In genomic region chr16:1782408-1783247, GRCh38 we compare ENCODE assay signal across 8 cellular contexts. TPM values are rescaled to one million over a fixed set of nuclear protein-coding genes. Genes with fewer than 3 reads are reported as not detected.
A peak's percentile ranks its signal among the peaks of the same experiment; 100 is the strongest.
DNase-seq lines count a peak whose midpoint lies in the region; ATAC-seq and TF ChIP-seq lines count a peak whose summit lies in the region.

A gene with protein sequence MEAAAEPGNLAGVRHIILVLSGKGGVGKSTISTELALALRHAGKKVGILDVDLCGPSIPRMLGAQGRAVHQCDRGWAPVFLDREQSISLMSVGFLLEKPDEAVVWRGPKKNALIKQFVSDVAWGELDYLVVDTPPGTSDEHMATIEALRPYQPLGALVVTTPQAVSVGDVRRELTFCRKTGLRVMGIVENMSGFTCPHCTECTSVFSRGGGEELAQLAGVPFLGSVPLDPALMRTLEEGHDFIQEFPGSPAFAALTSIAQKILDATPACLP (plus strand): TSS chr16:1782960. CDS start chr16:1783021, 61 bp downstream.
SPSB3 (minus strand) TSS chr16:1782571; CDS start chr16:1781483, 1,088 bp downstream.

- H3K4me3 ChIP-seq in epithelial cell of proximal tubule (ENCODE audit: low read depth, low read length): peak within 1 kb of the TSS; percentile 88

- H3K27me3 Mint-ChIP-seq in activated T-cell treated with anti-CD3 and anti-CD28 coated beads, Interleukin-2, amount 50 U/mL, for 24 hours: no peaks in the 10 kb centered on the region

- DNase-seq in DMS153 treated with DMSO at 0.1 percent for 48 hours (lab: John Stamatoyannopoulos, UW; ENCODE audit: unreplicated experiment): peak; percentile 99
- DNase-seq in KBM-7: peak; percentile 99
- DNase-seq in activated T-cell treated with anti-CD3 and anti-CD28 coated beads, Interleukin-2, amount 50 U/mL, for 24 hours: peak; percentile 96
- peak; percentile 97 for DNase-seq in epithelial cell of proximal tubule (ENCODE audit: low read depth)
- peak; percentile 100 for DNase-seq in mucosa of gallbladder (ENCODE audit: low spot score)
- peak; percentile 92 to 97 for DNase-seq in stimulated activated CD8-positive, alpha-beta memory T cell treated with anti-CD3 and anti-CD28 coated beads, Interleukin-4, amount 100 ng/mL, for 4 hours (ENCODE audit: low read depth in 2 of 2, low spot score in 1 of 2)

- no peak for TF ChIP-seq CTCF in epithelial cell of proximal tubule (conservative IDR thresholded peaks at IDR 0.05; ENCODE audit: low read depth, low read length)

- peaks cover 29% of the 10 kb centered on the region for H3K4me1 Mint-ChIP-seq in activated T-cell treated with anti-CD3 and anti-CD28 coated beads, Interleukin-2, amount 50 U/mL, for 24 hours (ENCODE audit: low read depth)

- peak within 1 kb of the TSS; percentile 95 for H3K4me3 Mint-ChIP-seq in activated T-cell treated with anti-CD3 and anti-CD28 coated beads, Interleukin-2, amount 50 U/mL, for 24 hours

- peak; percentile 72 for ATAC-seq in GM21717 (IDR thresholded peaks at IDR 0.05; ENCODE audit: unreplicated experiment)

- no peaks in the 10 kb centered on the region for H3K9me3 Mint-ChIP-seq in activated T-cell treated with anti-CD3 and anti-CD28 coated beads, Interleukin-2, amount 50 U/mL, for 24 hours

- H3K36me3 Mint-ChIP-seq in activated T-cell treated with anti-CD3 and anti-CD28 coated beads, Interleukin-2, amount 50 U/mL, for 24 hours (ENCODE audit: low read depth): peaks cover 55% of the 10 kb centered on the region

- H3K27ac Mint-ChIP-seq in activated T-cell treated with anti-CD3 and anti-CD28 coated beads, Interleukin-2, amount 50 U/mL, for 24 hours: peak within 1 kb of the TSS; percentile 93

- in situ Hi-C loops in KBM-7 (cut with MboI; ENCODE audit: low pct_unique_long_range_greater_than_20kb, low sequenced_read_pairs): no loop called here

TF ChIP-seq in PFSK-1, 5 proteins besides CTCF, POLR2A, EP300 and RAD21:
- TF ChIP-seq, protein P1, sequence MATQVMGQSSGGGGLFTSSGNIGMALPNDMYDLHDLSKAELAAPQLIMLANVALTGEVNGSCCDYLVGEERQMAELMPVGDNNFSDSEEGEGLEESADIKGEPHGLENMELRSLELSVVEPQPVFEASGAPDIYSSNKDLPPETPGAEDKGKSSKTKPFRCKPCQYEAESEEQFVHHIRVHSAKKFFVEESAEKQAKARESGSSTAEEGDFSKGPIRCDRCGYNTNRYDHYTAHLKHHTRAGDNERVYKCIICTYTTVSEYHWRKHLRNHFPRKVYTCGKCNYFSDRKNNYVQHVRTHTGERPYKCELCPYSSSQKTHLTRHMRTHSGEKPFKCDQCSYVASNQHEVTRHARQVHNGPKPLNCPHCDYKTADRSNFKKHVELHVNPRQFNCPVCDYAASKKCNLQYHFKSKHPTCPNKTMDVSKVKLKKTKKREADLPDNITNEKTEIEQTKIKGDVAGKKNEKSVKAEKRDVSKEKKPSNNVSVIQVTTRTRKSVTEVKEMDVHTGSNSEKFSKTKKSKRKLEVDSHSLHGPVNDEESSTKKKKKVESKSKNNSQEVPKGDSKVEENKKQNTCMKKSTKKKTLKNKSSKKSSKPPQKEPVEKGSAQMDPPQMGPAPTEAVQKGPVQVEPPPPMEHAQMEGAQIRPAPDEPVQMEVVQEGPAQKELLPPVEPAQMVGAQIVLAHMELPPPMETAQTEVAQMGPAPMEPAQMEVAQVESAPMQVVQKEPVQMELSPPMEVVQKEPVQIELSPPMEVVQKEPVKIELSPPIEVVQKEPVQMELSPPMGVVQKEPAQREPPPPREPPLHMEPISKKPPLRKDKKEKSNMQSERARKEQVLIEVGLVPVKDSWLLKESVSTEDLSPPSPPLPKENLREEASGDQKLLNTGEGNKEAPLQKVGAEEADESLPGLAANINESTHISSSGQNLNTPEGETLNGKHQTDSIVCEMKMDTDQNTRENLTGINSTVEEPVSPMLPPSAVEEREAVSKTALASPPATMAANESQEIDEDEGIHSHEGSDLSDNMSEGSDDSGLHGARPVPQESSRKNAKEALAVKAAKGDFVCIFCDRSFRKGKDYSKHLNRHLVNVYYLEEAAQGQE (IDR thresholded peaks at IDR 0.05; ENCODE audit: insufficient read depth in 1 of 2, low read depth in 2 of 2, low read length in 2 of 2): no peak
- TF ChIP-seq FOXP2 (optimal IDR thresholded peaks at IDR 0.05; ENCODE audit: borderline replicate concordance, extremely low read depth, extremely low read length, insufficient read depth) (no peak), POLR2AphosphoS5 (IDR thresholded peaks at IDR 0.05; ENCODE audit: low read depth, low read length) (peak; percentile 36; the same call in 1 of the 2 replicates), SIN3A (IDR thresholded peaks at IDR 0.05; ENCODE audit: borderline replicate concordance, insufficient read depth, low read length) (peak; percentile 80; the same call in 1 of the 2 replicates)

RNA-seq across cellular contexts. Expression of the first gene that starts in this region (rescaled TPM):
- polyA plus RNA-seq in PFSK-1 (2012; ENCODE audit: insufficient read length, low read depth): 104 TPM
- 111 and 138 TPM in 2 replicates for total RNA-seq in epithelial cell of proximal tubule
- total RNA-seq in mucosa of gallbladder: 54.4 TPM

RNA-seq across cellular contexts. Expression of gene SPSB3, which starts in this region (rescaled TPM):
- 47.8 TPM for polyA plus RNA-seq in PFSK-1 (2012; ENCODE audit: insufficient read length, low read depth)
- 35.0 and 57.9 TPM in 2 replicates for total RNA-seq in epithelial cell of proximal tubule
- total RNA-seq in mucosa of gallbladder: 57.9 TPM

Comparison
In these comparisons a context has a peak if more than half of its experiments do, and no peak if none do; other contexts are left out.
1. Peak in every context shown above with its lines: DNase-seq, ATAC-seq and H3K4me3 ChIP-seq.